ENCODE assay signal across 8 cellular contexts in genomic region chr11:65386307-65387081, GRCh38. TPM values are rescaled to one million over a fixed set of nuclear protein-coding genes. Genes with fewer than 3 reads are reported as not detected.
DNase-seq lines count a peak whose midpoint lies in the region; ATAC-seq, FAIRE-seq and TF ChIP-seq lines count a peak whose summit lies in the region.

A gene with protein sequence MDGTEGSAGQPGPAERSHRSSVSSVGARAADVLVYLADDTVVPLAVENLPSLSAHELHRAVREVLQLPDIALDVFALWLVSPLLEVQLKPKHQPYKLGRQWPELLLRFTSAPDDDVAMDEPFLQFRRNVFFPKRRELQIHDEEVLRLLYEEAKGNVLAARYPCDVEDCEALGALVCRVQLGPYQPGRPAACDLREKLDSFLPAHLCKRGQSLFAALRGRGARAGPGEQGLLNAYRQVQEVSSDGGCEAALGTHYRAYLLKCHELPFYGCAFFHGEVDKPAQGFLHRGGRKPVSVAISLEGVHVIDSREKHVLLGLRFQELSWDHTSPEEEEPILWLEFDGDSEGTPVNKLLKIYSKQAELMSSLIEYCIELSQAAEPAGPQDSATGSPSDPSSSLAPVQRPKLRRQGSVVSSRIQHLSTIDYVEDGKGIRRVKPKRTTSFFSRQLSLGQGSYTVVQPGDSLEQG (plus strand): TSS chr11:65386637. CDS start chr11:65387037, 400 bp downstream.

- ATAC-seq in HG02798 (IDR thresholded peaks at IDR 0.05; ENCODE audit: poor library complexity, unreplicated experiment) (peak; percentile 66), GM18511 (IDR thresholded peaks at IDR 0.05; ENCODE audit: unreplicated experiment) (no peak)

- H3K4me3 ChIP-seq in kidney (ENCODE audit: low read length in 2 of 2): peak within 1 kb of the TSS; percentile 78 to 91

- no peaks in the 10 kb centered on the region for H3K9me3 ChIP-seq in kidney (ENCODE audit: control insufficient read depth in 1 of 2, low read length in 2 of 2)

- DNase-seq in Daoy (ENCODE audit: low read depth): peak; percentile 87
- DNase-seq in NCI-H345 treated with DMSO at 0.1 percent for 48 hours (lab: John Stamatoyannopoulos, UW; ENCODE audit: unreplicated experiment): peak; percentile 59
- peak; percentile 70 to 76 for DNase-seq in activated CD4-positive, alpha-beta T cell treated with anti-CD3 and anti-CD28 coated beads for 24 hours (ENCODE audit: low read depth in 2 of 2)
- peak; percentile 96 for DNase-seq in cerebellum (ENCODE audit: low spot score)
- DNase-seq in kidney: peak; percentile 98
- DNase-seq in stimulated activated CD4-positive, alpha-beta T cell treated with anti-CD3 and anti-CD28 coated beads, Interleukin-12 subunit alpha, Interleukin-12 subunit beta, amount 100 ng/mL, for 48 hours (ENCODE audit: low read depth in 2 of 3, low spot score in 1 of 3): peak; percentile 61 to 81 (median 72)

- H3K4me1 ChIP-seq in kidney (ENCODE audit: control insufficient read depth in 1 of 2, insufficient read depth in 1 of 2, low read depth in 1 of 2, low read length in 2 of 2): peaks cover 37 to 60% of the 10 kb centered on the region in 2 donors

- H3K9ac ChIP-seq in kidney (ENCODE audit: low read length in 2 of 2): peak within 1 kb of the TSS; percentile 86 to 91

- intact Hi-C loops in kidney (cut with DNase I): no loop called here

- FAIRE-seq in kidney (lab: Jason Lieb, UNC): no peak

- H3K36me3 ChIP-seq in kidney (ENCODE audit: control insufficient read depth in 1 of 2, insufficient read depth in 2 of 2, low read length in 2 of 2): no peaks in the 10 kb centered on the region

- no peak for TF ChIP-seq CTCF in kidney (IDR thresholded peaks at IDR 0.05; ENCODE audit: borderline replicate concordance, extremely low read depth, insufficient read depth)

- H3K27ac ChIP-seq in kidney (ENCODE audit: low read depth in 2 of 2, low read length in 2 of 2): peak within 1 kb of the TSS; percentile 96 to 98

RNA-seq across cellular contexts. Expression of the gene that starts here (rescaled TPM):
- total RNA-seq in Daoy (2014; rRNA removed; shearing (Covaris generic)): 48.9 and 62.3 TPM in 2 replicates
- total RNA-seq in cerebellum (9.2 TPM), kidney (41.3 TPM)
- 9.4 TPM for polyA plus RNA-seq in kidney (ENCODE audit: insufficient read depth, low read depth, low replicate concordance)
